Comparison of ENCODE assay signal across 24 cellular contexts in genomic region chr3:65787340-65787739, GRCh38.
DNase-seq lines count a peak whose midpoint lies in the region; ATAC-seq and TF ChIP-seq lines count a peak whose summit lies in the region.
"Had no signal": no experiment of that assay in that cellular context is flagged by ENCODE, and none has a peak within 500 bp of the region (broad histone marks: within the 10 kb centered on the region; RNA-seq: fewer than 3 reads in every experiment).

No MANE protein-coding gene starts in this region.

- no peaks in the 10 kb centered on the region for H3F3A ChIP-seq in Loucy (ENCODE audit: low read depth)

- peaks cover 2% of the 10 kb centered on the region for H3K36me3 Mint-ChIP-seq in progenitor cell of endocrine pancreas (ENCODE audit: insufficient read depth)
- H3K36me3 Mint-ChIP-seq: activated naive CD4-positive, alpha-beta T cell treated with anti-CD3 and anti-CD28 coated beads, Interleukin-2, amount 10 ng/mL, durations not matched to agents 7 days and 5 days; IgD-negative memory B cell; stimulated activated effector memory CD8-positive, alpha-beta T cell treated with anti-CD3 and anti-CD28 coated beads, Interleukin-12 subunit alpha, Interleukin-12 subunit beta, amount 100 ng/mL, for 72 hours had no signal

- peak overlapping the region; percentile 33 for H3K9ac ChIP-seq in Loucy (ENCODE audit: low read depth, low read length, poor library complexity, severe bottlenecking)

- 0 out of 2 replicates have a peak overlapping the region, but pooled peaks have one; percentile 10 for H2AFZ ChIP-seq in Loucy (ENCODE audit: low read length)

- no peak overlapping the region for H3K4me3 Mint-ChIP-seq in progenitor cell of endocrine pancreas (ENCODE audit: low read depth)
- H3K4me3 Mint-ChIP-seq: activated CD8-positive, alpha-beta T cell treated with anti-CD3 and anti-CD28 coated beads for 36 hours; activated naive CD4-positive, alpha-beta T cell treated with anti-CD3 and anti-CD28 coated beads, Interleukin-2, amount 10 ng/mL, durations not matched to agents 7 days and 5 days; IgD-negative memory B cell; stimulated activated effector memory CD8-positive, alpha-beta T cell treated with anti-CD3 and anti-CD28 coated beads, Interleukin-12 subunit alpha, Interleukin-12 subunit beta, amount 100 ng/mL, for 72 hours; T-helper 2 cell treated with Interferon-gamma antibody and Interleukin-4, amounts not matched to agents 5 μg/mL and 100 μg/mL, for 36 hours had no signal

- peak; percentile 19 for ATAC-seq in left lobe of liver
- no peak for ATAC-seq in HG03095 (IDR thresholded peaks at IDR 0.05; ENCODE audit: unreplicated experiment)
- ATAC-seq: activated CD8-positive, alpha-beta T cell treated with anti-CD3 and anti-CD28 coated beads for 36 hours; HCT116; psoas muscle; stimulated activated effector memory CD8-positive, alpha-beta T cell treated with anti-CD3 and anti-CD28 coated beads, Interleukin-12 subunit alpha, Interleukin-12 subunit beta, amount 100 ng/mL, for 72 hours had no signal

- H3K27ac Mint-ChIP-seq in progenitor cell of endocrine pancreas, result peak overlapping the region; percentile 33
- H3K27ac Mint-ChIP-seq: activated CD8-positive, alpha-beta T cell treated with anti-CD3 and anti-CD28 coated beads for 36 hours; activated naive CD4-positive, alpha-beta T cell treated with anti-CD3 and anti-CD28 coated beads, Interleukin-2, amount 10 ng/mL, durations not matched to agents 7 days and 5 days; IgD-negative memory B cell; stimulated activated effector memory CD8-positive, alpha-beta T cell treated with anti-CD3 and anti-CD28 coated beads, Interleukin-12 subunit alpha, Interleukin-12 subunit beta, amount 100 ng/mL, for 72 hours; T-helper 2 cell treated with Interferon-gamma antibody and Interleukin-4, amounts not matched to agents 5 μg/mL and 100 μg/mL, for 36 hours had no signal

- H3K9me3 ChIP-seq in Loucy (ENCODE audit: insufficient read depth, low read depth, low read length), result no peaks in the 10 kb centered on the region
- H3K9me3 ChIP-seq: psoas muscle had no signal

- H3K9me3 Mint-ChIP-seq in progenitor cell of endocrine pancreas (ENCODE audit: low read depth), result no peaks in the 10 kb centered on the region
- H3K9me3 Mint-ChIP-seq: activated CD8-positive, alpha-beta T cell treated with anti-CD3 and anti-CD28 coated beads for 36 hours; activated naive CD4-positive, alpha-beta T cell treated with anti-CD3 and anti-CD28 coated beads, Interleukin-2, amount 10 ng/mL, durations not matched to agents 7 days and 5 days; T-helper 2 cell treated with Interferon-gamma antibody and Interleukin-4, amounts not matched to agents 5 μg/mL and 100 μg/mL, for 36 hours had no signal

- H4K20me1 ChIP-seq in Loucy (ENCODE audit: insufficient read depth, low read length, poor library complexity, severe bottlenecking), result no peaks in the 10 kb centered on the region

- H3K4me1 Mint-ChIP-seq in progenitor cell of endocrine pancreas (ENCODE audit: low read depth), result peaks cover 19% of the 10 kb centered on the region
- H3K4me1 Mint-ChIP-seq: activated naive CD4-positive, alpha-beta T cell treated with anti-CD3 and anti-CD28 coated beads, Interleukin-2, amount 10 ng/mL, durations not matched to agents 7 days and 5 days; IgD-negative memory B cell; stimulated activated effector memory CD8-positive, alpha-beta T cell treated with anti-CD3 and anti-CD28 coated beads, Interleukin-12 subunit alpha, Interleukin-12 subunit beta, amount 100 ng/mL, for 72 hours had no signal

- H3K27me3 ChIP-seq in Loucy (ENCODE audit: insufficient read depth, low read length, poor library complexity, severe bottlenecking), result no peaks in the 10 kb centered on the region
- H3K27me3 ChIP-seq: brain microvascular endothelial cell had no signal

- H3K36me3 ChIP-seq in Loucy (ENCODE audit: insufficient read depth, low read length), result no peaks in the 10 kb centered on the region
- H3K36me3 ChIP-seq: brain microvascular endothelial cell had no signal

- peak overlapping the region; percentile 73 for H3K4me2 ChIP-seq in Loucy (ENCODE audit: low read depth, low read length, poor library complexity, severe bottlenecking)

- TF ChIP-seq CTCF in Loucy (conservative IDR thresholded peaks at IDR 0.05; ENCODE audit: low read length) (no peak), progenitor cell of endocrine pancreas (IDR thresholded peaks at IDR 0.05; ENCODE audit: unreplicated experiment) (no peak)

- H3K9me2 ChIP-seq in Loucy (replicated peaks; ENCODE audit: low read depth, low read length), result no peaks in the 10 kb centered on the region

- H3K4me3 ChIP-seq in Loucy (ENCODE audit: low read length, poor library complexity, severe bottlenecking), result peak overlapping the region; percentile 50
- H3K4me3 ChIP-seq: psoas muscle had no signal

- peaks cover 22% of the 10 kb centered on the region for H3K4me1 ChIP-seq in Loucy (ENCODE audit: insufficient read depth, low read length, poor library complexity, severe bottlenecking)
- H3K4me1 ChIP-seq: psoas muscle had no signal

- H3K27me3 Mint-ChIP-seq in progenitor cell of endocrine pancreas, result no peaks in the 10 kb centered on the region
- H3K27me3 Mint-ChIP-seq: activated CD8-positive, alpha-beta T cell treated with anti-CD3 and anti-CD28 coated beads for 36 hours; activated naive CD4-positive, alpha-beta T cell treated with anti-CD3 and anti-CD28 coated beads, Interleukin-2, amount 10 ng/mL, durations not matched to agents 7 days and 5 days; IgD-negative memory B cell had no signal

- DNase-seq in NCI-H2171 treated with DMSO at 0.1 percent for 48 hours (lab: John Stamatoyannopoulos, UW), result peak; percentile 11
- no peak for DNase-seq in NCI-H2171 (lab: John Stamatoyannopoulos, UW)
- no peak for DNase-seq in left lobe of liver (ENCODE audit: low spot score)
- no peak for DNase-seq in progenitor cell of endocrine pancreas (ENCODE audit: low spot score, unreplicated experiment)
- DNase-seq in stimulated activated CD4-positive, alpha-beta T cell treated with anti-CD3 and anti-CD28 coated beads, Interleukin-4, amount 100 ng/mL, for 24 hours, result no peak
- DNase-seq in amygdala (lab: John Stamatoyannopoulos, UW), result no peak
- DNase-seq: activated CD8-positive, alpha-beta T cell treated with anti-CD3 and anti-CD28 coated beads for 36 hours; activated naive CD4-positive, alpha-beta T cell treated with anti-CD3 and anti-CD28 coated beads, Interleukin-2, amount 10 ng/mL, durations not matched to agents 7 days and 5 days; brain microvascular endothelial cell; DND-41; hypothalamus; NCI-H1048; NCI-H187; NCI-H524 treated with DMSO at 0.1 percent for 48 hours; NK-92 treated with Interleukin-12 subunit alpha and Interleukin-12 subunit beta, amount 100 ng/mL, for 24 hours; psoas muscle; SHP77; substantia nigra had no signal

- no peaks in the 10 kb centered on the region for H3K79me2 ChIP-seq in Loucy (ENCODE audit: insufficient read depth, low read length)
